In genomic region chr22:32979606-32980005, GRCh38 we compare ENCODE assay signal across 20 cellular contexts.
"Had no signal": no experiment of that assay in that cellular context is flagged by ENCODE, and none has a peak within 500 bp of the region (broad histone marks: within the 10 kb centered on the region; RNA-seq: fewer than 3 reads in every experiment).

No MANE protein-coding gene starts in this region.

- H3K27me3 Mint-ChIP-seq: dendritic cell treated with granulocyte-macrophage colony-stimulating factor and Interleukin-4, amounts not matched to agents 40 ng/mL and 50 ng/mL, for 4 days had no signal

- H3K36me3 Mint-ChIP-seq: activated naive CD8-positive, alpha-beta T cell treated with anti-CD3 and anti-CD28 coated beads, Interleukin-2, amount 10 ng/mL, durations not matched to agents 7 days and 5 days; mesothelial cell of epicardium; naive thymus-derived CD8-positive, alpha-beta T cell; neural progenitor cell had no signal

- H3K4me1 ChIP-seq: neural progenitor cell had no signal

- H3K4me1 Mint-ChIP-seq: activated CD4-positive, alpha-beta memory T cell treated with anti-CD3 and anti-CD28 coated beads, Interleukin-2, amount 10 ng/mL, durations not matched to agents 7 days and 5 days; activated naive CD8-positive, alpha-beta T cell treated with anti-CD3 and anti-CD28 coated beads, Interleukin-2, amount 10 ng/mL, durations not matched to agents 7 days and 5 days; naive thymus-derived CD8-positive, alpha-beta T cell; neural progenitor cell; T-helper 17 cell had no signal

- H3K27ac ChIP-seq: neural progenitor cell, upper lobe of left lung had no signal

- H3K4me3 Mint-ChIP-seq: activated CD4-positive, alpha-beta memory T cell treated with anti-CD3 and anti-CD28 coated beads, Interleukin-2, amount 10 ng/mL, durations not matched to agents 7 days and 5 days; activated naive CD4-positive, alpha-beta T cell treated with anti-CD3 and anti-CD28 coated beads for 36 hours; activated naive CD8-positive, alpha-beta T cell treated with anti-CD3 and anti-CD28 coated beads, Interleukin-2, amount 10 ng/mL, durations not matched to agents 7 days and 5 days; activated T-cell treated with anti-CD3 and anti-CD28 coated beads, Interleukin-2, amount 50 U/mL, for 72 hours; dendritic cell treated with granulocyte-macrophage colony-stimulating factor and Interleukin-4, amounts not matched to agents 40 ng/mL and 50 ng/mL, for 4 days; mesothelial cell of epicardium; naive thymus-derived CD8-positive, alpha-beta T cell; neural progenitor cell; T-helper 17 cell had no signal

- DNase-seq: activated CD4-positive, alpha-beta memory T cell treated with anti-CD3 and anti-CD28 coated beads, Interleukin-2, amount 10 ng/mL, durations not matched to agents 7 days and 5 days; activated CD4-positive, alpha-beta T cell treated with anti-CD3 and anti-CD28 coated beads for 48 hours; activated effector memory CD4-positive, alpha-beta T cell treated with Interleukin-2 at 50 U/mL for 16 hours; activated naive CD4-positive, alpha-beta T cell treated with anti-CD3 and anti-CD28 coated beads for 36 hours; activated naive CD8-positive, alpha-beta T cell treated with anti-CD3 and anti-CD28 coated beads, Interleukin-2, amount 10 ng/mL, durations not matched to agents 7 days and 5 days; activated T-cell treated with anti-CD3 and anti-CD28 coated beads, Interleukin-2, amount 50 U/mL, for 72 hours; amniotic stem cell; caudate nucleus; effector CD4-positive, alpha-beta T cell; left colon; mammary epithelial cell; naive thymus-derived CD8-positive, alpha-beta T cell; retina; stimulated activated CD4-positive, alpha-beta T cell treated with anti-CD3 and anti-CD28 coated beads, Interleukin-4, amount 100 ng/mL, for 24 hours; stimulated activated naive CD8-positive, alpha-beta T cell treated with anti-CD3 and anti-CD28 coated beads, Interleukin-15, Interleukin-2, amounts not matched to agents 100 U/mL and 50 U/mL, for 24 hours; T-helper 17 cell; upper lobe of left lung had no signal

- H3K27me3 ChIP-seq: neural progenitor cell, upper lobe of left lung had no signal

- H3K9me3 Mint-ChIP-seq: activated CD4-positive, alpha-beta memory T cell treated with anti-CD3 and anti-CD28 coated beads, Interleukin-2, amount 10 ng/mL, durations not matched to agents 7 days and 5 days; activated naive CD4-positive, alpha-beta T cell treated with anti-CD3 and anti-CD28 coated beads for 36 hours; activated naive CD8-positive, alpha-beta T cell treated with anti-CD3 and anti-CD28 coated beads, Interleukin-2, amount 10 ng/mL, durations not matched to agents 7 days and 5 days; activated T-cell treated with anti-CD3 and anti-CD28 coated beads, Interleukin-2, amount 50 U/mL, for 72 hours; dendritic cell treated with granulocyte-macrophage colony-stimulating factor and Interleukin-4, amounts not matched to agents 40 ng/mL and 50 ng/mL, for 4 days; mesothelial cell of epicardium; naive thymus-derived CD8-positive, alpha-beta T cell; neural progenitor cell had no signal

- ATAC-seq: activated T-cell treated with anti-CD3 and anti-CD28 coated beads, Interleukin-2, amount 50 U/mL, for 72 hours; left colon; naive thymus-derived CD8-positive, alpha-beta T cell; stimulated activated naive CD8-positive, alpha-beta T cell treated with anti-CD3 and anti-CD28 coated beads, Interleukin-15, Interleukin-2, amounts not matched to agents 100 U/mL and 50 U/mL, for 24 hours; T-helper 17 cell had no signal

- H3K4me3 ChIP-seq: neural progenitor cell, upper lobe of left lung had no signal

- H3K36me3 ChIP-seq: neural progenitor cell, upper lobe of left lung had no signal

- H3K27ac Mint-ChIP-seq: activated CD4-positive, alpha-beta memory T cell treated with anti-CD3 and anti-CD28 coated beads, Interleukin-2, amount 10 ng/mL, durations not matched to agents 7 days and 5 days; activated naive CD4-positive, alpha-beta T cell treated with anti-CD3 and anti-CD28 coated beads for 36 hours; activated naive CD8-positive, alpha-beta T cell treated with anti-CD3 and anti-CD28 coated beads, Interleukin-2, amount 10 ng/mL, durations not matched to agents 7 days and 5 days; activated T-cell treated with anti-CD3 and anti-CD28 coated beads, Interleukin-2, amount 50 U/mL, for 72 hours; dendritic cell treated with granulocyte-macrophage colony-stimulating factor and Interleukin-4, amounts not matched to agents 40 ng/mL and 50 ng/mL, for 4 days; mesothelial cell of epicardium; naive thymus-derived CD8-positive, alpha-beta T cell; neural progenitor cell; T-helper 17 cell had no signal

- H3K9me3 ChIP-seq: upper lobe of left lung had no signal
